Comparison of ENCODE assay signal across 8 cellular contexts in genomic region chr12:57759360-57759980, GRCh38. TPM values are rescaled to one million over a fixed set of nuclear protein-coding genes. Genes with fewer than 3 reads are reported as not detected.
DNase-seq lines count a peak whose midpoint lies in the region; ATAC-seq and TF ChIP-seq lines count a peak whose summit lies in the region.

No MANE protein-coding gene starts in this region.

- DNase-seq in activated CD4-positive, alpha-beta T cell treated with anti-CD3 and anti-CD28 coated beads for 36 hours: peak; percentile 64
- DNase-seq in activated CD4-positive, alpha-beta T cell treated with anti-CD3 and anti-CD28 coated beads for 1 hour: no peak
- DNase-seq in NCI-H69 (lab: John Stamatoyannopoulos, UW) (peak; percentile 54), breast epithelium (ENCODE audit: low spot score in 2 of 2) (no peak), osteoblast (ENCODE audit: insufficient read length, low spot score, missing footprints) (peak; percentile 82), posterior cingulate gyrus (no peak)
- DNase-seq in stimulated activated effector memory CD8-positive, alpha-beta T cell treated with anti-CD3 and anti-CD28 coated beads, Interleukin-12 subunit alpha, Interleukin-12 subunit beta, amount 100 ng/mL, for 72 hours (ENCODE audit: low spot score in 2 of 2): no peak

- H3K4me1 Mint-ChIP-seq in activated CD4-positive, alpha-beta T cell treated with anti-CD3 and anti-CD28 coated beads for 36 hours: peaks cover 35% of the 10 kb centered on the region
- H3K4me1 Mint-ChIP-seq in stimulated activated effector memory CD8-positive, alpha-beta T cell treated with anti-CD3 and anti-CD28 coated beads, Interleukin-12 subunit alpha, Interleukin-12 subunit beta, amount 100 ng/mL, for 72 hours: peaks cover 64% of the 10 kb centered on the region

- H3K27ac ChIP-seq in breast epithelium (no peak overlapping the region), osteoblast (ENCODE audit: low read depth, low read length) (no peak overlapping the region)

- TF ChIP-seq CTCF in breast epithelium (IDR thresholded peaks at IDR 0.05) (peak in 2 of 3 donors; percentile 28 to 43), osteoblast (IDR thresholded peaks at IDR 0.05; ENCODE audit: extremely low read depth, low read depth, low read length) (peak; percentile 41)

- H3K4me3 ChIP-seq in breast epithelium: no peak overlapping the region
- no peak overlapping the region for H3K4me3 ChIP-seq in osteoblast (ENCODE audit: insufficient read depth, low read length)

- H3K9me3 ChIP-seq in breast epithelium (no peaks in the 10 kb centered on the region), osteoblast (ENCODE audit: low read depth, low read length) (no peaks in the 10 kb centered on the region)

- TF ChIP-seq POLR2A in breast epithelium (IDR thresholded peaks at IDR 0.05): no peak

- H3K4me3 Mint-ChIP-seq in activated CD4-positive, alpha-beta T cell treated with anti-CD3 and anti-CD28 coated beads for 36 hours: no peak overlapping the region
- no peak overlapping the region for H3K4me3 Mint-ChIP-seq in stimulated activated effector memory CD8-positive, alpha-beta T cell treated with anti-CD3 and anti-CD28 coated beads, Interleukin-12 subunit alpha, Interleukin-12 subunit beta, amount 100 ng/mL, for 72 hours

- no peak overlapping the region for H3K4me2 ChIP-seq in osteoblast (ENCODE audit: insufficient read depth, low read length)

- peak; percentile 26 for ATAC-seq in activated CD4-positive, alpha-beta T cell treated with anti-CD3 and anti-CD28 coated beads for 36 hours
- no peak for ATAC-seq in stimulated activated effector memory CD8-positive, alpha-beta T cell treated with anti-CD3 and anti-CD28 coated beads, Interleukin-12 subunit alpha, Interleukin-12 subunit beta, amount 100 ng/mL, for 72 hours
- ATAC-seq in GM21786 (IDR thresholded peaks at IDR 0.05; ENCODE audit: unreplicated experiment): no peak

- H4K20me1 ChIP-seq in osteoblast (ENCODE audit: insufficient read depth, low read length): peaks cover 2% of the 10 kb centered on the region

- intact Hi-C loops in activated CD4-positive, alpha-beta T cell treated with anti-CD3 and anti-CD28 coated beads for 36 hours (cut with DNase I, micrococcal nuclease): loop anchor here in 1 of 2 experiments (10.0 kb wide), 1 partner anchor 1125 kb away; the partner anchor contains the start of gene BAZ2A
- intact Hi-C loops in breast epithelium (cut with DNase I; ENCODE audit: low total_unique reads): no loop called here
- intact Hi-C loops in posterior cingulate gyrus (cut with DNase I): no loop called here

- peaks cover 3% of the 10 kb centered on the region for H3K27me3 Mint-ChIP-seq in activated CD4-positive, alpha-beta T cell treated with anti-CD3 and anti-CD28 coated beads for 36 hours

- H3K36me3 ChIP-seq in breast epithelium (no peaks in the 10 kb centered on the region), osteoblast (ENCODE audit: insufficient read depth, low read length) (no peaks in the 10 kb centered on the region)

- H3K4me1 ChIP-seq in breast epithelium: peaks cover 0 to 6% of the 10 kb centered on the region in 2 donors
- H3K4me1 ChIP-seq in osteoblast (ENCODE audit: insufficient read depth, low read length): no peaks in the 10 kb centered on the region

- no peak overlapping the region for H3K27ac Mint-ChIP-seq in activated CD4-positive, alpha-beta T cell treated with anti-CD3 and anti-CD28 coated beads for 36 hours
- no peak overlapping the region for H3K27ac Mint-ChIP-seq in stimulated activated effector memory CD8-positive, alpha-beta T cell treated with anti-CD3 and anti-CD28 coated beads, Interleukin-12 subunit alpha, Interleukin-12 subunit beta, amount 100 ng/mL, for 72 hours

- H3K27me3 ChIP-seq in breast epithelium (peaks cover 0 to 9% of the 10 kb centered on the region in 2 donors), osteoblast (ENCODE audit: insufficient read depth, low read length) (peaks cover 47% of the 10 kb centered on the region)

- H2AFZ ChIP-seq in osteoblast (ENCODE audit: low read length): no peak overlapping the region

- no peaks in the 10 kb centered on the region for H3K79me2 ChIP-seq in osteoblast (ENCODE audit: insufficient read depth, low read length)

- no peaks in the 10 kb centered on the region for H3K9me3 Mint-ChIP-seq in activated CD4-positive, alpha-beta T cell treated with anti-CD3 and anti-CD28 coated beads for 36 hours (ENCODE audit: low read depth)
- H3K9me3 Mint-ChIP-seq in stimulated activated effector memory CD8-positive, alpha-beta T cell treated with anti-CD3 and anti-CD28 coated beads, Interleukin-12 subunit alpha, Interleukin-12 subunit beta, amount 100 ng/mL, for 72 hours: no peaks in the 10 kb centered on the region

- CTCF ChIA-PET in activated CD4-positive, alpha-beta T cell treated with anti-CD3 and anti-CD28 coated beads for 36 hours (lab: Charles Lee): interaction anchor here (0.6 to 1.8 kb wide), 20 partner anchors 8 to 1431 kb away, joined by 3 to 9 read pairs (median 4); partner anchors contain the start of genes EEF1AKMT3, METTL1 and TSFM

- H3K36me3 Mint-ChIP-seq in activated CD4-positive, alpha-beta T cell treated with anti-CD3 and anti-CD28 coated beads for 36 hours (ENCODE audit: low read depth): peaks cover 38% of the 10 kb centered on the region
- peaks cover 54% of the 10 kb centered on the region for H3K36me3 Mint-ChIP-seq in stimulated activated effector memory CD8-positive, alpha-beta T cell treated with anti-CD3 and anti-CD28 coated beads, Interleukin-12 subunit alpha, Interleukin-12 subunit beta, amount 100 ng/mL, for 72 hours

- POLR2A ChIA-PET in activated CD4-positive, alpha-beta T cell treated with anti-CD3 and anti-CD28 coated beads for 36 hours (lab: Charles Lee): interaction anchor here (1.0 kb wide), 1 partner anchor 15 kb away, joined by 3 read pairs; the partner anchor contains the start of gene TSPAN31

RNA-seq across cellular contexts. Expression of gene MARCHF9, which starts 4.6 kb away (rescaled TPM):
- total RNA-seq in activated CD4-positive, alpha-beta T cell treated with anti-CD3 and anti-CD28 coated beads for 36 hours: 10 to 100 TPM; 20.9 to 22.5 TPM
- total RNA-seq in breast epithelium (1 to 10 TPM; 6.9 to 9.8 (median 7.5) TPM), osteoblast (0.59 and 0.72 TPM in 2 replicates)

RNA-seq across cellular contexts. Expression of gene CDK4, which starts 7.4 kb away (rescaled TPM):
- 100 to 1,000 TPM; 132 to 208 TPM for total RNA-seq in activated CD4-positive, alpha-beta T cell treated with anti-CD3 and anti-CD28 coated beads for 36 hours
- 100 to 1,000 TPM; 105 to 136 (median 109) TPM for total RNA-seq in breast epithelium
- total RNA-seq in osteoblast: 275 and 293 TPM in 2 replicates

RNA-seq across cellular contexts. Expression of gene CYP27B1, which starts 7.4 kb away (rescaled TPM):
- 1 to 10 TPM; 6.6 to 6.8 TPM for total RNA-seq in activated CD4-positive, alpha-beta T cell treated with anti-CD3 and anti-CD28 coated beads for 36 hours
- total RNA-seq in breast epithelium (1 to 10 TPM in 1 of 3 donors, under 1 TPM in 2; 0.33 to 2.2 (median 0.48) TPM), osteoblast (0.29 and 0.36 TPM in 2 replicates)

RNA-seq across cellular contexts. Expression of gene METTL1, which starts 12.4 kb away (rescaled TPM):
- 10 to 100 TPM; 31.9 to 33.5 TPM for total RNA-seq in activated CD4-positive, alpha-beta T cell treated with anti-CD3 and anti-CD28 coated beads for 36 hours
- total RNA-seq in breast epithelium (10 to 100 TPM in 1 of 3 donors, 1 to 10 TPM in 2; 4.8 to 12.6 (median 8.2) TPM), osteoblast (2.9 TPM in 2 replicates)

RNA-seq across cellular contexts. Expression of gene EEF1AKMT3, which starts 12.9 kb away (rescaled TPM):
- 1 to 10 TPM; 2.5 to 3.9 TPM for total RNA-seq in activated CD4-positive, alpha-beta T cell treated with anti-CD3 and anti-CD28 coated beads for 36 hours
- 10 to 100 TPM; 15.7 to 18.1 (median 16.5) TPM for total RNA-seq in breast epithelium
- total RNA-seq in osteoblast: 8.3 and 8.8 TPM in 2 replicates

Comparison
In these comparisons a context has a peak if more than half of its experiments do, and no peak if none do; other contexts are left out.
1. DNase-seq: peak in activated CD4-positive, alpha-beta T cell treated with anti-CD3 and anti-CD28 coated beads for 36 hours (single experiment), NCI-H69 (single experiment) and osteoblast (single experiment); none in activated CD4-positive, alpha-beta T cell treated with anti-CD3 and anti-CD28 coated beads for 1 hour (single experiment), breast epithelium (0 of 2), stimulated activated effector memory CD8-positive, alpha-beta T cell treated with anti-CD3 and anti-CD28 coated beads, Interleukin-12 subunit alpha, Interleukin-12 subunit beta, amount 100 ng/mL, for 72 hours (0 of 2) and posterior cingulate gyrus (0 of 10).